Comparison of ENCODE assay signal across 28 cellular contexts in the genomic region with DNA sequence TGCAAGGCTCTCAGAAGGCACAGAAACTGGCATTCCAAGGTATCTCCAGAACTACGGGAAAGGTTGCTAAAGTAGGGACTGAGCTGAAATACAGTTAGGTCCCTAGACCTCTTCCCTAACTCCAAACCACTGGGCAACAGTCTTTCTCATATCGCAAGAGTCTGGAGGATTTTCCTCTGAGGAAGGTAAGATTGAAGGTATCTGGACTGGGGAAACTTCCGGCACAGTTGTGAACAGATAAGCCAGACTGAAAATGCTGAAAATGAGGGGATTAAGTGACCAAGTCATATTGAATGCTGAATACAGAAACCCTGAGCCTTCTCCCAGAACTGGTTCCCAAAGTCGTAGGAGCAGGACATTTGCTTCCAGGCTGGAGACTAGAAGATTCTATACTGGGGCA. TPM values are rescaled to one million over a fixed set of nuclear protein-coding genes. Genes with fewer than 3 reads are reported as not detected.
"Had no signal": no experiment of that assay in that cellular context is flagged by ENCODE, and none has a peak within 500 bp of the region (broad histone marks: within the 10 kb centered on the region; RNA-seq: fewer than 3 reads in every experiment).

No MANE protein-coding gene starts in this region.

- H3K9me3 ChIP-seq: left lung, lower lobe of right lung, pancreas, prostate gland, tibial nerve, upper lobe of left lung, vagina had no signal

- H3K36me3 ChIP-seq: left lung, lower lobe of right lung, pancreas, prostate gland, tibial nerve, upper lobe of left lung, vagina had no signal

- H3K4me3 Mint-ChIP-seq: immature natural killer cell; naive thymus-derived CD8-positive, alpha-beta T cell; stimulated activated memory B cell treated with anti-CD40 and anti-IgM and Interleukin-4, amounts not matched to agents 10 μg/mL and 1 μg/mL and 100 μg/mL, for 72 hours; stimulated activated naive CD8-positive, alpha-beta T cell treated with anti-CD3 and anti-CD28 coated beads, Interleukin-15, amount 100 ng/mL, for 72 hours had no signal

- FAIRE-seq: islet of Langerhans, kidney, pancreas had no signal

- H3K36me3 Mint-ChIP-seq: immature natural killer cell; naive thymus-derived CD8-positive, alpha-beta T cell; stimulated activated memory B cell treated with anti-CD40 and anti-IgM and Interleukin-4, amounts not matched to agents 10 μg/mL and 1 μg/mL and 100 μg/mL, for 72 hours had no signal

- DNase-seq: hypothalamus; immature natural killer cell; kidney; left colon; left lung; lower lobe of right lung; mammary epithelial cell; mesenchymal stem cell; naive thymus-derived CD8-positive, alpha-beta T cell; nucleus accumbens; pancreas; retina; right cardiac atrium; stimulated activated CD4-positive, alpha-beta T cell treated with anti-CD3 and anti-CD28 coated beads, Interleukin-4, amount 100 ng/mL, for 24 hours; stimulated activated naive CD4-positive, alpha-beta T cell treated with Interleukin-2 at 50 U/mL for 16 hours; stimulated activated naive CD8-positive, alpha-beta T cell treated with anti-CD3 and anti-CD28 coated beads, Interleukin-15, amount 100 ng/mL, for 72 hours; substantia nigra; upper lobe of left lung had no signal

- H3K27ac Mint-ChIP-seq: immature natural killer cell; nephron; stimulated activated memory B cell treated with anti-CD40 and anti-IgM and Interleukin-4, amounts not matched to agents 10 μg/mL and 1 μg/mL and 100 μg/mL, for 72 hours had no signal

- H3K9me3 Mint-ChIP-seq: immature natural killer cell; naive thymus-derived CD8-positive, alpha-beta T cell; nephron; neural crest cell; stimulated activated memory B cell treated with anti-CD40 and anti-IgM and Interleukin-4, amounts not matched to agents 10 μg/mL and 1 μg/mL and 100 μg/mL, for 72 hours; stimulated activated naive CD8-positive, alpha-beta T cell treated with anti-CD3 and anti-CD28 coated beads, Interleukin-15, amount 100 ng/mL, for 72 hours had no signal

- H3K4me3 ChIP-seq: left lung, lower lobe of right lung, pancreas, prostate gland, skin epidermis, tibial nerve, upper lobe of left lung, vagina had no signal

- ATAC-seq: left colon; left lung; lower lobe of right lung; naive thymus-derived CD8-positive, alpha-beta T cell; pancreas; right cardiac atrium; sciatic nerve; stimulated activated memory B cell treated with anti-CD40 and anti-IgM and Interleukin-4, amounts not matched to agents 10 μg/mL and 1 μg/mL and 100 μg/mL, for 72 hours; stimulated activated naive CD8-positive, alpha-beta T cell treated with anti-CD3 and anti-CD28 coated beads, Interleukin-15, amount 100 ng/mL, for 72 hours had no signal

- H3K27me3 ChIP-seq: vagina had no signal

- H3K4me1 ChIP-seq: pancreas, prostate gland had no signal

- H3K27ac ChIP-seq: left lung, lower lobe of right lung, pancreas, prostate gland, skin epidermis, tibial nerve, upper lobe of left lung, vagina had no signal

RNA-seq across cellular contexts. Expression of a gene that starts 2.7 kb away (rescaled TPM):
- total RNA-seq: kidney, osteoblast had no signal
